19 cellular contexts compared by ENCODE assay signal in the genomic region with DNA sequence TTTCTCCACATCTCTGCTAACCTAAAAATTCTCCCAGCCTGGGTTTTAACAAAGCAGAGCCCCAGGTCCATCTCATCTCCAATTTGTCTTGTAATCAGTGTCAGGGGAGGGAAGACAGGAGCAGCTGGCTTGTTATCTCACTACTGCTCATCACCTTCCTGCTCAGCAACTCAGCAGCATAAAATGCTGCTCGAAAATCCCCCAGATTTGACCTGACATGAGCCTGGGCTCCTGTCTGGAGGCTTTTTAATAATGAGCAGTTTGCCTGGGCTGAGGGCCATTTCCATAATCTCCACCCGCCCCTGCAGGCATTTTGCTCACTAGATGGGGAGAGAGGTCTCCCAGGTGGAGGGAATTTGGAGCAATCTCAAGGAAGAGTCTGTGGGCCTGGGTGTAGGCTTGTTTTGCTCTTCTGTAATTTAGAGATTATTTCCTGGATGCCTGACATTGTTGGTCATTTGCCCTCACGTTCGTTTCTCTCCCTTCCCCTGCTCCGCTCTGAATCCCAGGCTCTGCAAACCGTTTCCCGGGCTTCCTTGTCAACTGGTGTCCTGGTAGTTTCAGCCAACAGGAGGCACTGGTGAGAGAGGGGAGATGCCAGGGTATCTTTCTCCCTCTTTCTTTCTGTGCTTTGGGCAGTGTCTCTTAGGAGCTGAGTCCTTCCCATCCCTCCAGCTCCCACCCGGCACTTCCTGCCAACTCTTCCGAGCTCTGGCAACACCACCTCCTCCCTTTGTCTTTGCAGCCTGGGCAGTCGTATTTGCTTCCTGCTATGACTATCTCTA.
"Had no signal": no experiment of that assay in that cellular context is flagged by ENCODE, and none has a peak within 500 bp of the region (broad histone marks: within the 10 kb centered on the region; RNA-seq: fewer than 3 reads in every experiment).

No MANE protein-coding gene starts in this region.

- H3K4me1 ChIP-seq: gastroesophageal sphincter, testis, vagina had no signal

- H3K27me3 Mint-ChIP-seq: activated T-helper 17 cell treated with anti-CD3 and anti-CD28 coated beads, Interleukin-2, amount 50 U/mL, for 72 hours had no signal

- H3K9me3 ChIP-seq: gastroesophageal sphincter, testis, vagina had no signal

- H3K4me1 Mint-ChIP-seq: activated T-helper 17 cell treated with anti-CD3 and anti-CD28 coated beads, Interleukin-2, amount 50 U/mL, for 72 hours; mesothelial cell of epicardium; natural killer cell had no signal

- H3K4me3 Mint-ChIP-seq: activated T-helper 17 cell treated with anti-CD3 and anti-CD28 coated beads, Interleukin-2, amount 50 U/mL, for 72 hours; effector memory CD8-positive, alpha-beta T cell; mesothelial cell of epicardium; natural killer cell; type B pancreatic cell had no signal

- H3K27ac Mint-ChIP-seq: activated naive CD4-positive, alpha-beta T cell treated with anti-CD3 and anti-CD28 coated beads, Interleukin-2, amount 50 U/mL, for 72 hours; activated T-helper 17 cell treated with anti-CD3 and anti-CD28 coated beads, Interleukin-2, amount 50 U/mL, for 72 hours; effector memory CD8-positive, alpha-beta T cell; mesothelial cell of epicardium; natural killer cell; type B pancreatic cell had no signal

- H3K27ac ChIP-seq: brain microvascular endothelial cell, gastroesophageal sphincter, testis, vagina had no signal

- DNase-seq: activated T-cell treated with anti-CD3 and anti-CD28 coated beads, Interleukin-2, amount 50 U/mL, for 1 hour; aorta; brain microvascular endothelial cell; caudate nucleus; effector memory CD8-positive, alpha-beta T cell; head of caudate nucleus; kidney; natural killer cell; stimulated activated CD4-positive, alpha-beta T cell treated with anti-CD3 and anti-CD28 coated beads, Interleukin-2, amount 100 ng/mL, for 48 hours; stimulated activated CD8-positive, alpha-beta memory T cell treated with anti-CD3 and anti-CD28 coated beads, Interleukin-4, amount 100 ng/mL, for 48 hours; stimulated activated naive CD4-positive, alpha-beta T cell; testis had no signal

- H3K27me3 ChIP-seq: brain microvascular endothelial cell, testis, vagina had no signal

- H3K36me3 Mint-ChIP-seq: activated naive CD4-positive, alpha-beta T cell treated with anti-CD3 and anti-CD28 coated beads, Interleukin-2, amount 50 U/mL, for 72 hours; mesothelial cell of epicardium; natural killer cell; type B pancreatic cell had no signal

- H3K9me3 Mint-ChIP-seq: effector memory CD8-positive, alpha-beta T cell; mesothelial cell of epicardium; natural killer cell; type B pancreatic cell had no signal

- ATAC-seq: activated naive CD4-positive, alpha-beta T cell treated with anti-CD3 and anti-CD28 coated beads, Interleukin-2, amount 50 U/mL, for 72 hours; activated T-helper 17 cell treated with anti-CD3 and anti-CD28 coated beads, Interleukin-2, amount 50 U/mL, for 72 hours; effector memory CD8-positive, alpha-beta T cell; gastroesophageal sphincter; left lobe of liver; natural killer cell had no signal
